ENCODE assay signal across 25 cellular contexts in genomic region chr9:88488166-88488565, GRCh38. TPM values are rescaled to one million over a fixed set of nuclear protein-coding genes. Genes with fewer than 3 reads are reported as not detected.
"Had no signal": no experiment of that assay in that cellular context is flagged by ENCODE, and none has a peak within 500 bp of the region (broad histone marks: within the 10 kb centered on the region; RNA-seq: fewer than 3 reads in every experiment).

No MANE protein-coding gene starts in this region.

- H3K27me3 ChIP-seq: Peyer's patch had no signal

- H3K27ac ChIP-seq: KMS-11, Peyer's patch had no signal

- H3K9me3 ChIP-seq: Peyer's patch had no signal

- H3K4me3 ChIP-seq: Peyer's patch had no signal

- H3K36me3 ChIP-seq: Peyer's patch had no signal

- H3K9ac ChIP-seq: KMS-11 had no signal

- H3K4me1 Mint-ChIP-seq: activated CD4-positive, alpha-beta T cell treated with anti-CD3 and anti-CD28 coated beads, Interleukin-2, amount 10 ng/mL, durations not matched to agents 24 days and 14 days; activated CD8-positive, alpha-beta memory T cell treated with anti-CD3 and anti-CD28 coated beads, Interleukin-2, amount 10 ng/mL, durations not matched to agents 7 days and 5 days; activated naive CD8-positive, alpha-beta T cell treated with anti-CD3 and anti-CD28 coated beads, Interleukin-2, amount 50 U/mL, for 24 hours; brain; central memory CD8-positive, alpha-beta T cell had no signal

- H3K9me3 Mint-ChIP-seq: activated B cell treated with CpG ODN at 0.5 μM for 24 hours; activated CD4-positive, alpha-beta T cell treated with anti-CD3 and anti-CD28 coated beads, Interleukin-2, amount 10 ng/mL, durations not matched to agents 24 days and 14 days; activated naive CD4-positive, alpha-beta T cell treated with anti-CD3 and anti-CD28 coated beads, Interleukin-2, amount 50 U/mL, for 72 hours; activated naive CD8-positive, alpha-beta T cell treated with anti-CD3 and anti-CD28 coated beads, Interleukin-2, amount 50 U/mL, for 24 hours; activated T-cell treated with anti-CD3 and anti-CD28 coated beads, Interleukin-2, amount 50 U/mL, for 4 hours; central memory CD8-positive, alpha-beta T cell; T-helper 1 cell treated with Interleukin-12 subunit alpha and Interleukin-12 subunit beta and Interleukin-4 antibody, amounts not matched to agents 30 μg/mL and 1 μg/mL, for 36 hours had no signal

- DNase-seq: activated B cell treated with CpG ODN at 0.5 μM for 24 hours; activated CD4-positive, alpha-beta T cell treated with anti-CD3 and anti-CD28 coated beads for 1 hour; activated CD4-positive, alpha-beta T cell treated with anti-CD3 and anti-CD28 coated beads, Interleukin-2, amount 10 ng/mL, durations not matched to agents 24 days and 14 days; activated CD4-positive, alpha-beta T cell treated with anti-CD3 and anti-CD28 coated beads, Interleukin-2, amount 50 U/mL, for 48 hours; activated CD8-positive, alpha-beta memory T cell treated with anti-CD3 and anti-CD28 coated beads, Interleukin-2, amount 10 ng/mL, durations not matched to agents 7 days and 5 days; activated effector memory CD4-positive, alpha-beta T cell treated with anti-CD3 and anti-CD28 coated beads, Interleukin-2, amount 50 U/mL, for 16 hours; activated naive CD4-positive, alpha-beta T cell treated with Interleukin-2 at 50 U/mL for 16 hours; activated naive CD8-positive, alpha-beta T cell treated with anti-CD3 and anti-CD28 coated beads, Interleukin-2, amount 50 U/mL, for 24 hours; activated T-cell treated with anti-CD3 and anti-CD28 coated beads, Interleukin-2, amount 50 U/mL, for 4 hours; amniotic stem cell; NCI-H1048; NCI-H1930; NCI-H2171; NCI-H2227 treated with DMSO at 0.1 percent for 48 hours; NCI-H446 treated with DMSO at 0.1 percent for 48 hours; NCI-H526; NCI-H82; Peyer's patch; SHP77 had no signal

- H3K27me3 Mint-ChIP-seq: activated B cell treated with CpG ODN at 0.5 μM for 24 hours; activated CD4-positive, alpha-beta T cell treated with anti-CD3 and anti-CD28 coated beads, Interleukin-2, amount 10 ng/mL, durations not matched to agents 24 days and 14 days; activated CD8-positive, alpha-beta memory T cell treated with anti-CD3 and anti-CD28 coated beads, Interleukin-2, amount 10 ng/mL, durations not matched to agents 7 days and 5 days; activated naive CD8-positive, alpha-beta T cell treated with anti-CD3 and anti-CD28 coated beads, Interleukin-2, amount 50 U/mL, for 24 hours; brain; central memory CD8-positive, alpha-beta T cell had no signal

- H3K4me1 ChIP-seq: Peyer's patch had no signal

- H3K27ac Mint-ChIP-seq: activated B cell treated with CpG ODN at 0.5 μM for 24 hours; activated CD4-positive, alpha-beta T cell treated with anti-CD3 and anti-CD28 coated beads, Interleukin-2, amount 10 ng/mL, durations not matched to agents 24 days and 14 days; activated CD8-positive, alpha-beta memory T cell treated with anti-CD3 and anti-CD28 coated beads, Interleukin-2, amount 10 ng/mL, durations not matched to agents 7 days and 5 days; activated naive CD4-positive, alpha-beta T cell treated with anti-CD3 and anti-CD28 coated beads, Interleukin-2, amount 50 U/mL, for 72 hours; activated naive CD8-positive, alpha-beta T cell treated with anti-CD3 and anti-CD28 coated beads, Interleukin-2, amount 50 U/mL, for 24 hours; T-helper 1 cell treated with Interleukin-12 subunit alpha and Interleukin-12 subunit beta and Interleukin-4 antibody, amounts not matched to agents 30 μg/mL and 1 μg/mL, for 36 hours had no signal

- H3K4me3 Mint-ChIP-seq: activated B cell treated with CpG ODN at 0.5 μM for 24 hours; activated CD4-positive, alpha-beta T cell treated with anti-CD3 and anti-CD28 coated beads, Interleukin-2, amount 10 ng/mL, durations not matched to agents 24 days and 14 days; activated CD8-positive, alpha-beta memory T cell treated with anti-CD3 and anti-CD28 coated beads, Interleukin-2, amount 10 ng/mL, durations not matched to agents 7 days and 5 days; activated naive CD8-positive, alpha-beta T cell treated with anti-CD3 and anti-CD28 coated beads, Interleukin-2, amount 50 U/mL, for 24 hours; activated T-cell treated with anti-CD3 and anti-CD28 coated beads, Interleukin-2, amount 50 U/mL, for 4 hours; brain; central memory CD8-positive, alpha-beta T cell; T-helper 1 cell treated with Interleukin-12 subunit alpha and Interleukin-12 subunit beta and Interleukin-4 antibody, amounts not matched to agents 30 μg/mL and 1 μg/mL, for 36 hours had no signal

- H3K36me3 Mint-ChIP-seq: activated naive CD4-positive, alpha-beta T cell treated with anti-CD3 and anti-CD28 coated beads, Interleukin-2, amount 50 U/mL, for 72 hours had no signal

RNA-seq across cellular contexts. Expression of gene NXNL2, which starts 46.8 kb away (rescaled TPM):
- total RNA-seq: activated B cell treated with CpG ODN at 0.5 μM for 24 hours; activated CD4-positive, alpha-beta T cell treated with anti-CD3 and anti-CD28 coated beads, Interleukin-2, amount 10 ng/mL, durations not matched to agents 24 days and 14 days; activated CD8-positive, alpha-beta memory T cell treated with anti-CD3 and anti-CD28 coated beads, Interleukin-2, amount 10 ng/mL, durations not matched to agents 7 days and 5 days; activated naive CD4-positive, alpha-beta T cell treated with anti-CD3 and anti-CD28 coated beads, Interleukin-2, amount 50 U/mL, for 72 hours; activated T-cell treated with anti-CD3 and anti-CD28 coated beads, Interleukin-2, amount 50 U/mL, for 4 hours; Peyer's patch; SK-MEL-5 had no signal
